ENCODE assay signal across 1 cellular context in the genomic region with DNA sequence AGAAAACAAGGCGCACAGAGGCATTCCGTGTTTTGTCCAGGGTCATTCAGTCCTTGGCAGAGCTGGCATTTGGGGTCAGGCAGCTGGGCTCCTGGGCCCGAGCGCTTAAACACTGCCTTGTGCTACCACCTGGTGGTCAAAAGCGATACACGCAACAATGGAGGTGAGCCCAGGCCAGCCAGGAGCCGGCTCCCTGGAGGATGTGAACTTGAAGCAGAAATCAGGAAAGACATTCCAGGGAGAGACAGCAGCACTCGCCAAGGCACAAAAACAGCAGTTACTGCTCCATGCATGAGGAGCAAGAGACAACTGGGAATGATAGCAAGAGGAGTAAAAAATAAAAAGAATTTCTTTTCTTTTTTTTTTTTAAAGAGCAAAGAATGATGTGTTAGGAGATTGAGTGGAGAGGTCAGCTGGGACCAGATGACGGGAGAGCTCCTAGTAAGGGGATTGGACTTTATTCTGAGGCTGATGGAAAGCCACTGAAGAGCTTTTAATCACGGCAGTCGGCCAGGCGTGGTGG.
TF ChIP-seq lines count a peak whose summit lies in the region.

No MANE protein-coding gene starts in this region.

TF ChIP-seq in K562, 482 proteins besides CTCF, POLR2A, EP300 and RAD21 (continued from another document):
- TF ChIP-seq, protein P1, sequence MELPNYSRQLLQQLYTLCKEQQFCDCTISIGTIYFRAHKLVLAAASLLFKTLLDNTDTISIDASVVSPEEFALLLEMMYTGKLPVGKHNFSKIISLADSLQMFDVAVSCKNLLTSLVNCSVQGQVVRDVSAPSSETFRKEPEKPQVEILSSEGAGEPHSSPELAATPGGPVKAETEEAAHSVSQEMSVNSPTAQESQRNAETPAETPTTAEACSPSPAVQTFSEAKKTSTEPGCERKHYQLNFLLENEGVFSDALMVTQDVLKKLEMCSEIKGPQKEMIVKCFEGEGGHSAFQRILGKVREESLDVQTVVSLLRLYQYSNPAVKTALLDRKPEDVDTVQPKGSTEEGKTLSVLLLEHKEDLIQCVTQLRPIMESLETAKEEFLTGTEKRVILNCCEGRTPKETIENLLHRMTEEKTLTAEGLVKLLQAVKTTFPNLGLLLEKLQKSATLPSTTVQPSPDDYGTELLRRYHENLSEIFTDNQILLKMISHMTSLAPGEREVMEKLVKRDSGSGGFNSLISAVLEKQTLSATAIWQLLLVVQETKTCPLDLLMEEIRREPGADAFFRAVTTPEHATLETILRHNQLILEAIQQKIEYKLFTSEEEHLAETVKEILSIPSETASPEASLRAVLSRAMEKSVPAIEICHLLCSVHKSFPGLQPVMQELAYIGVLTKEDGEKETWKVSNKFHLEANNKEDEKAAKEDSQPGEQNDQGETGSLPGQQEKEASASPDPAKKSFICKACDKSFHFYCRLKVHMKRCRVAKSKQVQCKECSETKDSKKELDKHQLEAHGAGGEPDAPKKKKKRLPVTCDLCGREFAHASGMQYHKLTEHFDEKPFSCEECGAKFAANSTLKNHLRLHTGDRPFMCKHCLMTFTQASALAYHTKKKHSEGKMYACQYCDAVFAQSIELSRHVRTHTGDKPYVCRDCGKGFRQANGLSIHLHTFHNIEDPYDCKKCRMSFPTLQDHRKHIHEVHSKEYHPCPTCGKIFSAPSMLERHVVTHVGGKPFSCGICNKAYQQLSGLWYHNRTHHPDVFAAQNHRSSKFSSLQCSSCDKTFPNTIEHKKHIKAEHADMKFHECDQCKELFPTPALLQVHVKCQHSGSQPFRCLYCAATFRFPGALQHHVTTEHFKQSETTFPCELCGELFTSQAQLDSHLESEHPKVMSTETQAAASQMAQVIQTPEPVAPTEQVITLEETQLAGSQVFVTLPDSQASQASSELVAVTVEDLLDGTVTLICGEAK (IDR thresholded peaks at IDR 0.05) = no peak
- TF ChIP-seq, protein P1 (CRISPR knock-in tag; IDR thresholded peaks at IDR 0.05) = no peak
